16 cellular contexts compared by ENCODE assay signal in genomic region chr17:9036336-9036735, GRCh38. TPM values are rescaled to one million over a fixed set of nuclear protein-coding genes. Genes with fewer than 3 reads are reported as not detected.
"Had no signal": no experiment of that assay in that cellular context is flagged by ENCODE, and none has a peak within 500 bp of the region (broad histone marks: within the 10 kb centered on the region; RNA-seq: fewer than 3 reads in every experiment).

No MANE protein-coding gene starts in this region.

- H3K36me3 ChIP-seq: suprapubic skin, thyroid gland, upper lobe of left lung, uterus had no signal

- H3K4me1 ChIP-seq: esophagus squamous epithelium, suprapubic skin, thyroid gland, upper lobe of left lung, uterus had no signal

- DNase-seq: effector CD4-positive, alpha-beta T cell; esophagus squamous epithelium; foreskin fibroblast; immature natural killer cell; naive thymus-derived CD4-positive, alpha-beta T cell; nephron progenitor cell; right cardiac atrium; stimulated activated CD4-positive, alpha-beta T cell treated with anti-CD3 and anti-CD28 coated beads, Interleukin-4, amount 100 ng/mL, for 1 hour; stimulated activated CD8-positive, alpha-beta memory T cell treated with anti-CD3 and anti-CD28 coated beads, Interleukin-4, amount 100 ng/mL, for 48 hours; stimulated activated naive CD8-positive, alpha-beta T cell treated with anti-CD3 and anti-CD28 coated beads, Interleukin-15, Interleukin-2, amounts not matched to agents 100 U/mL and 50 U/mL, for 24 hours; thyroid gland; upper lobe of left lung; uterus had no signal

- H3K9me3 ChIP-seq: thyroid gland, uterus had no signal

- H3K27me3 ChIP-seq: esophagus squamous epithelium, suprapubic skin, thyroid gland, upper lobe of left lung, uterus had no signal

- H3K4me3 ChIP-seq: coronary artery, esophagus squamous epithelium, suprapubic skin, thyroid gland, upper lobe of left lung, uterus had no signal

- H3K27ac ChIP-seq: coronary artery, suprapubic skin, thyroid gland, upper lobe of left lung, uterus had no signal

- ATAC-seq: naive thymus-derived CD4-positive, alpha-beta T cell; stimulated activated effector memory CD8-positive, alpha-beta T cell treated with anti-CD3 and anti-CD28 coated beads, Interleukin-12 subunit alpha, Interleukin-12 subunit beta, amount 100 ng/mL, for 72 hours; stimulated activated naive CD8-positive, alpha-beta T cell treated with anti-CD3 and anti-CD28 coated beads, Interleukin-15, Interleukin-2, amounts not matched to agents 100 U/mL and 50 U/mL, for 24 hours had no signal

RNA-seq across cellular contexts. Expression of gene NTN1, which starts 15.0 kb away (rescaled TPM):
- polyA plus RNA-seq: immature natural killer cell; naive thymus-derived CD4-positive, alpha-beta T cell had no signal
